12 cellular contexts compared by ENCODE assay signal in genomic region chr1:20405893-20406604, GRCh38.
DNase-seq lines count a peak whose midpoint lies in the region; TF ChIP-seq lines count a peak whose summit lies in the region.
"Had no signal": no experiment of that assay in that cellular context is flagged by ENCODE, and none has a peak within 500 bp of the region (broad histone marks: within the 10 kb centered on the region; RNA-seq: fewer than 3 reads in every experiment).

No MANE protein-coding gene starts in this region.

- no peaks in the 10 kb centered on the region for H3K27me3 ChIP-seq in BE2C

- DNase-seq in NCI-H748 (lab: John Stamatoyannopoulos, UW; ENCODE audit: unreplicated experiment): peak; percentile 7
- DNase-seq in NCI-H748 treated with DMSO at 0.1 percent for 48 hours (lab: John Stamatoyannopoulos, UW): no peak
- DNase-seq in T1000 (lab: John Stamatoyannopoulos, UW): peak; percentile 56
- DNase-seq in fibroblast of peridontal ligament (ENCODE audit: extremely low read depth): peak; percentile 94
- DNase-seq in smooth muscle cell of the brain vasculature (ENCODE audit: low read depth, low spot score): peak; percentile 73
- no peak for DNase-seq in foreskin melanocyte
- DNase-seq in DMS53 (lab: John Stamatoyannopoulos, UW): no peak
- DNase-seq in BE2C: no peak
- DNase-seq: NCI-H2029, OCI-M1 had no signal

- H3K4me3 ChIP-seq in BE2C (ENCODE audit: low read depth, low read length): no peak overlapping the region
- H3K4me3 ChIP-seq: A549, suprapubic skin had no signal

- H3K9me3 ChIP-seq in BE2C: no peaks in the 10 kb centered on the region
- H3K9me3 ChIP-seq: A549, suprapubic skin had no signal

- no peaks in the 10 kb centered on the region for H3K4me1 ChIP-seq in BE2C
- H3K4me1 ChIP-seq: suprapubic skin had no signal

- TF ChIP-seq CTCF in BE2C (IDR thresholded peaks at IDR 0.05; ENCODE audit: low read depth, low read length): no peak

- H3K36me3 ChIP-seq in BE2C: no peaks in the 10 kb centered on the region
- H3K36me3 ChIP-seq: suprapubic skin had no signal

Comparison
In these comparisons a context has a peak if more than half of its experiments do, and no peak if none do; other contexts are left out.
1. DNase-seq: peak in NCI-H748 (single experiment), T1000 (single experiment), fibroblast of peridontal ligament (single experiment) and smooth muscle cell of the brain vasculature (single experiment); none in NCI-H748 treated with DMSO at 0.1 percent for 48 hours (single experiment), foreskin melanocyte (single experiment), DMS53 (single experiment) and BE2C (single experiment).